In genomic region chr2:172102858-172103359, GRCh38 we compare ENCODE assay signal across 8 cellular contexts. TPM values are rescaled to one million over a fixed set of nuclear protein-coding genes. Genes with fewer than 3 reads are reported as not detected.
DNase-seq lines count a peak whose midpoint lies in the region; ATAC-seq, FAIRE-seq and TF ChIP-seq lines count a peak whose summit lies in the region.

Gene DLX2, minus strand, starts transcription at chr2:172102900. Its CDS starts 362 bp downstream, at chr2:172102538.

- peaks cover 19% of the 10 kb centered on the region for H3K27me3 ChIP-seq in brain microvascular endothelial cell (replicated peaks)
- H3K27me3 ChIP-seq in small intestine (ENCODE audit: control insufficient read depth in 2 of 2, insufficient read depth in 2 of 2, low read length in 2 of 2) = peaks cover under 1 to 63% of the 10 kb centered on the region in 2 donors

- peaks cover 5 to 6% of the 10 kb centered on the region in 2 donors for H3K4me1 ChIP-seq in small intestine (ENCODE audit: control insufficient read depth in 2 of 2, insufficient read depth in 1 of 2, low read depth in 1 of 2, low read length in 1 of 2)

- 0 to 1% (median 1%) methylated on average over 34 to 36 of the region's 36 CpGs for WGBS in small intestine, 3 donors

- H3K4me3 ChIP-seq in brain microvascular endothelial cell (ENCODE audit: low read depth, low read length) = peak within 1 kb of the TSS; percentile 64
- peak within 1 kb of the TSS; percentile 23 to 50 for H3K4me3 ChIP-seq in small intestine (ENCODE audit: low read depth in 1 of 2, low read length in 2 of 2)

- in situ Hi-C loops in brain microvascular endothelial cell (cut with HindIII; ENCODE audit: low pct_ligation_motif_present, low sequenced_read_pairs) = loop anchor here (25.0 kb wide), 1 partner anchor 291 kb away; no protein-coding TSS in a partner anchor

- H3K27ac ChIP-seq in brain microvascular endothelial cell (no peak within 1 kb of the TSS), small intestine (ENCODE audit: low read depth in 1 of 2, low read length in 1 of 2) (no peak within 1 kb of the TSS)

- no peaks in the 10 kb centered on the region for H3K9me3 ChIP-seq in small intestine (ENCODE audit: control insufficient read depth, low read depth)

- TF ChIP-seq CTCF in brain microvascular endothelial cell (IDR thresholded peaks at IDR 0.05; ENCODE audit: low read depth, low read length, missing control alignments) = no peak

- peak; percentile 44 for DNase-seq in activated T-cell treated with anti-CD3 and anti-CD28 coated beads for 1 hour (ENCODE audit: low read depth)
- no peak for DNase-seq in activated T-cell treated with anti-CD3 and anti-CD28 coated beads for 4 hours
- DNase-seq in NCI-H146 treated with DMSO at 0.1 percent for 48 hours (lab: John Stamatoyannopoulos, UW; ENCODE audit: unreplicated experiment) = peak; percentile 89
- DNase-seq in T-helper 1 cell = peak in 4 of 5 donors; percentile 48 to 70 (median 52)
- DNase-seq in brain microvascular endothelial cell = peak; percentile 79
- peak; percentile 93 for DNase-seq in iPS-NIHi11 (ENCODE audit: low spot score)
- DNase-seq in small intestine = peak; percentile 79

- H3K36me3 ChIP-seq in brain microvascular endothelial cell (replicated peaks) = no peaks in the 10 kb centered on the region
- no peaks in the 10 kb centered on the region for H3K36me3 ChIP-seq in small intestine (ENCODE audit: control insufficient read depth in 2 of 2, insufficient read depth in 2 of 2, low read length in 2 of 2)

- ATAC-seq in HG02798 (IDR thresholded peaks at IDR 0.05; ENCODE audit: poor library complexity, unreplicated experiment) = peak; percentile 85

- no peak for FAIRE-seq in small intestine (lab: Jason Lieb, UNC)

RNA-seq across cellular contexts. Expression of gene DLX2, which starts in this region (rescaled TPM):
- polyA plus RNA-seq in small intestine = under 1 TPM in 1 of 3 donors, not detected in 2; 0.19 TPM

Comparison
In these comparisons a context has a peak if more than half of its experiments do, and no peak if none do; other contexts are left out.
1. Peak in DNase-seq and H3K4me3 ChIP-seq in small intestine; RNA of the gene not detected or under 1 TPM.